ENCODE assay signal across 17 cellular contexts in genomic region chr3:184637705-184638104, GRCh38.
DNase-seq lines count a peak whose midpoint lies in the region; ATAC-seq and TF ChIP-seq lines count a peak whose summit lies in the region.
"Had no signal": no experiment of that assay in that cellular context is flagged by ENCODE, and none has a peak within 500 bp of the region (broad histone marks: within the 10 kb centered on the region; RNA-seq: fewer than 3 reads in every experiment).

No MANE protein-coding gene starts in this region.

- POLR2A ChIA-PET in A673 (lab: Charles Lee; ENCODE audit: low non-redundant PET) = no interaction called here

- CTCF ChIA-PET in A673 (lab: Charles Lee) = no interaction called here

- peaks cover 55% of the 10 kb centered on the region for H3K4me1 ChIP-seq in BLaER1
- peaks cover 5% of the 10 kb centered on the region for H3K4me1 ChIP-seq in A673 (ENCODE audit: insufficient read depth, low read length, poor library complexity, severe bottlenecking)

- DNase-seq in KG1 (lab: John Stamatoyannopoulos, UW) (peak; percentile 51), SKM-1 (lab: John Stamatoyannopoulos, UW; ENCODE audit: unreplicated experiment) (peak; percentile 84), medulla oblongata (ENCODE audit: extremely low spot score) (peak; percentile 52), cerebellar nuclear complex (lab: John Stamatoyannopoulos, UW) (no peak), AG20443 (ENCODE audit: low spot score) (no peak), A673 (ENCODE audit: low spot score) (no peak)
- DNase-seq: activated CD4-positive, alpha-beta T cell treated with anti-CD3 and anti-CD28 coated beads, Interleukin-2, amount 50 U/mL, for 1 hour; brain microvascular endothelial cell; DMS153; NCI-H1105 treated with DMSO at 0.1 percent for 48 hours; NCI-H2107; NCI-H526; stomach had no signal

- no peak for TF ChIP-seq CTCF in A673 (conservative IDR thresholded peaks at IDR 0.05; ENCODE audit: low read depth, low read length)

- no peak overlapping the region for H3K9ac ChIP-seq in BLaER1

- BruUV-seq in A673 (replicated peaks; lab: Mats Ljungman, UMichigan) = no TSS peak

- no peaks in the 10 kb centered on the region for H3K36me3 ChIP-seq in BLaER1
- H3K36me3 ChIP-seq in A673 (ENCODE audit: insufficient read depth, low read length, poor library complexity, severe bottlenecking) = no peaks in the 10 kb centered on the region
- H3K36me3 ChIP-seq: brain microvascular endothelial cell, stomach, vagina had no signal

- intact Hi-C loops in A673 (cut with micrococcal nuclease; ENCODE audit: unreplicated experiment) = no loop called here

- H3K27me3 ChIP-seq in BLaER1 (no peaks in the 10 kb centered on the region), A673 (replicated peaks; ENCODE audit: insufficient read depth, low read depth, low read length, poor library complexity) (no peaks in the 10 kb centered on the region)
- H3K27me3 ChIP-seq: vagina had no signal

- H3K9me3 ChIP-seq in BLaER1 (no peaks in the 10 kb centered on the region), A673 (ENCODE audit: low read depth, low read length, poor library complexity, severe bottlenecking) (no peaks in the 10 kb centered on the region)
- H3K9me3 ChIP-seq: stomach, vagina had no signal

- no peaks in the 10 kb centered on the region for H4K20me1 ChIP-seq in BLaER1

- peak overlapping the region; percentile 70 for H3K4me2 ChIP-seq in BLaER1

- no peak for ATAC-seq in HG02973 (IDR thresholded peaks at IDR 0.05; ENCODE audit: unreplicated experiment)
- ATAC-seq: sciatic nerve had no signal

- no peak overlapping the region for H3K4me3 ChIP-seq in BLaER1
- H3K4me3 ChIP-seq in A673 (ENCODE audit: low read depth, low read length, poor library complexity, severe bottlenecking) = no peak overlapping the region
- H3K4me3 ChIP-seq: stomach, vagina had no signal

- H3K27ac ChIP-seq in BLaER1 (peak overlapping the region; percentile 55), A673 (ENCODE audit: low read depth, low read length, poor library complexity, severe bottlenecking) (no peak overlapping the region)
- H3K27ac ChIP-seq: brain microvascular endothelial cell, stomach, vagina had no signal

Comparison
In these comparisons a context has a peak if more than half of its experiments do, and no peak if none do; other contexts are left out.
1. DNase-seq: peak in KG1 (single experiment), SKM-1 (single experiment) and medulla oblongata (single experiment); none in cerebellar nuclear complex (0 of 2), AG20443 (single experiment) and A673 (single experiment).